In genomic region chr21:38824124-38824822, GRCh38 we compare ENCODE assay signal across 13 cellular contexts. TPM values are rescaled to one million over a fixed set of nuclear protein-coding genes. Genes with fewer than 3 reads are reported as not detected.
DNase-seq lines count a peak whose midpoint lies in the region; ATAC-seq and TF ChIP-seq lines count a peak whose summit lies in the region.
"Had no signal": no experiment of that assay in that cellular context is flagged by ENCODE, and none has a peak within 500 bp of the region (broad histone marks: within the 10 kb centered on the region; RNA-seq: fewer than 3 reads in every experiment).

No MANE protein-coding gene starts in this region.

- TF ChIP-seq CTCF in brain microvascular endothelial cell (IDR thresholded peaks at IDR 0.05; ENCODE audit: low read depth, low read length, missing control alignments) = no peak
- TF ChIP-seq CTCF in stomach (IDR thresholded peaks at IDR 0.05) = no peak

- no peak overlapping the region for H3K4me3 ChIP-seq in brain microvascular endothelial cell (ENCODE audit: low read depth, low read length)
- H3K4me3 ChIP-seq in right cardiac atrium (ENCODE audit: low read length) = no peak overlapping the region
- H3K4me3 ChIP-seq in stomach = no peak overlapping the region
- H3K4me3 ChIP-seq: SJCRH30 had no signal

- 61% methylated on average over 19 of the region's 19 CpGs for WGBS in right cardiac atrium
- 58 to 76% (median 67%) methylated on average over 19 of the region's 19 CpGs for WGBS in stomach, 5 donors

- no peak for ATAC-seq in right cardiac atrium
- ATAC-seq in activated CD4-positive, alpha-beta T cell treated with anti-CD3 and anti-CD28 coated beads for 36 hours = no peak
- no peak for ATAC-seq in HG03520 (IDR thresholded peaks at IDR 0.05; ENCODE audit: unreplicated experiment)
- ATAC-seq: activated CD8-positive, alpha-beta T cell treated with anti-CD3 and anti-CD28 coated beads for 36 hours; stimulated activated naive CD8-positive, alpha-beta T cell treated with anti-CD3 and anti-CD28 coated beads, Interleukin-15, Interleukin-2, amounts not matched to agents 100 U/mL and 50 U/mL, for 24 hours had no signal

- DNase-seq in ELR (ENCODE audit: low read depth) (peak; percentile 61), brain microvascular endothelial cell (no peak), right cardiac atrium (no peak), stomach (no peak), MV-4-11 (lab: John Stamatoyannopoulos, UW) (no peak), middle frontal gyrus (ENCODE audit: extremely low spot score, low spot score) (no peak)
- DNase-seq in activated CD4-positive, alpha-beta T cell treated with anti-CD3 and anti-CD28 coated beads for 36 hours = no peak
- DNase-seq: activated CD8-positive, alpha-beta T cell treated with anti-CD3 and anti-CD28 coated beads for 36 hours; activated naive CD8-positive, alpha-beta T cell treated with anti-CD3 and anti-CD28 coated beads, Interleukin-2, amount 10 ng/mL, durations not matched to agents 7 days and 5 days; SJCRH30; stimulated activated CD4-positive, alpha-beta T cell treated with anti-CD3 and anti-CD28 coated beads, Interleukin-12 subunit alpha, Interleukin-12 subunit beta, amount 100 ng/mL, for 4 hours; stimulated activated naive CD8-positive, alpha-beta T cell treated with anti-CD3 and anti-CD28 coated beads, Interleukin-15, Interleukin-2, amounts not matched to agents 100 U/mL and 50 U/mL, for 24 hours had no signal

- H3K36me3 Mint-ChIP-seq in activated CD4-positive, alpha-beta T cell treated with anti-CD3 and anti-CD28 coated beads for 36 hours (ENCODE audit: low read depth) = peaks cover 46% of the 10 kb centered on the region

- H3K4me3 Mint-ChIP-seq in activated CD4-positive, alpha-beta T cell treated with anti-CD3 and anti-CD28 coated beads for 36 hours = no peak overlapping the region
- H3K4me3 Mint-ChIP-seq: activated CD8-positive, alpha-beta T cell treated with anti-CD3 and anti-CD28 coated beads for 36 hours; activated naive CD8-positive, alpha-beta T cell treated with anti-CD3 and anti-CD28 coated beads, Interleukin-2, amount 10 ng/mL, durations not matched to agents 7 days and 5 days had no signal

- TF ChIP-seq EP300 in stomach (IDR thresholded peaks at IDR 0.05) = no peak

- peak overlapping the region; percentile 41 for H3K27ac ChIP-seq in brain microvascular endothelial cell
- peak overlapping the region; percentile 25 for H3K27ac ChIP-seq in right cardiac atrium (ENCODE audit: low read length)
- H3K27ac ChIP-seq in stomach = peak overlapping the region in 4 of 5 donors; percentile 64 to 82 (median 78)
- H3K27ac ChIP-seq: SJCRH30 had no signal

- CTCF ChIA-PET in activated CD4-positive, alpha-beta T cell treated with anti-CD3 and anti-CD28 coated beads for 36 hours (lab: Charles Lee) = no interaction called here

- H3K9me3 Mint-ChIP-seq in activated CD4-positive, alpha-beta T cell treated with anti-CD3 and anti-CD28 coated beads for 36 hours (ENCODE audit: low read depth) = peaks cover 7% of the 10 kb centered on the region
- H3K9me3 Mint-ChIP-seq: activated naive CD8-positive, alpha-beta T cell treated with anti-CD3 and anti-CD28 coated beads, Interleukin-2, amount 10 ng/mL, durations not matched to agents 7 days and 5 days had no signal

- TF ChIP-seq POLR2A in stomach (IDR thresholded peaks at IDR 0.05) = no peak

- peaks cover 3% of the 10 kb centered on the region for H3K4me1 ChIP-seq in right cardiac atrium (ENCODE audit: control insufficient read depth, insufficient read depth, low read length)
- peaks cover 36 to 43% (median 37%) of the 10 kb centered on the region in 4 donors for H3K4me1 ChIP-seq in stomach
- H3K4me1 ChIP-seq: SJCRH30 had no signal

- H3K36me3 ChIP-seq in brain microvascular endothelial cell (replicated peaks) = peaks cover 50% of the 10 kb centered on the region
- H3K36me3 ChIP-seq in stomach = peaks cover 39 to 57% (median 54%) of the 10 kb centered on the region in 4 donors

- intact Hi-C loops in right cardiac atrium (cut with DNase I) (no loop called here), stomach (cut with DNase I; ENCODE audit: low total_unique reads) (no loop called here)
- intact Hi-C loops in activated CD4-positive, alpha-beta T cell treated with anti-CD3 and anti-CD28 coated beads for 36 hours (cut with DNase I, micrococcal nuclease) = no loop called here

- in situ Hi-C loops in brain microvascular endothelial cell (cut with HindIII; ENCODE audit: low pct_ligation_motif_present, low sequenced_read_pairs) = no loop called here

- H3K4me1 Mint-ChIP-seq in activated CD4-positive, alpha-beta T cell treated with anti-CD3 and anti-CD28 coated beads for 36 hours = no peaks in the 10 kb centered on the region
- H3K4me1 Mint-ChIP-seq: activated naive CD8-positive, alpha-beta T cell treated with anti-CD3 and anti-CD28 coated beads, Interleukin-2, amount 10 ng/mL, durations not matched to agents 7 days and 5 days had no signal

- POLR2A ChIA-PET in activated CD4-positive, alpha-beta T cell treated with anti-CD3 and anti-CD28 coated beads for 36 hours (lab: Charles Lee) = no interaction called here

- no peaks in the 10 kb centered on the region for H3K9me3 ChIP-seq in right cardiac atrium (ENCODE audit: control insufficient read depth, low read length)
- peaks cover 0 to 10% (median 5%) of the 10 kb centered on the region in 4 donors for H3K9me3 ChIP-seq in stomach
- H3K9me3 ChIP-seq: SJCRH30 had no signal

- no peaks in the 10 kb centered on the region for H3K27me3 Mint-ChIP-seq in activated CD4-positive, alpha-beta T cell treated with anti-CD3 and anti-CD28 coated beads for 36 hours
- H3K27me3 Mint-ChIP-seq: activated CD8-positive, alpha-beta T cell treated with anti-CD3 and anti-CD28 coated beads for 36 hours had no signal

- no peak overlapping the region for H3K27ac Mint-ChIP-seq in activated CD4-positive, alpha-beta T cell treated with anti-CD3 and anti-CD28 coated beads for 36 hours
- H3K27ac Mint-ChIP-seq: activated CD8-positive, alpha-beta T cell treated with anti-CD3 and anti-CD28 coated beads for 36 hours; activated naive CD8-positive, alpha-beta T cell treated with anti-CD3 and anti-CD28 coated beads, Interleukin-2, amount 10 ng/mL, durations not matched to agents 7 days and 5 days had no signal

- H3K27me3 ChIP-seq in brain microvascular endothelial cell (replicated peaks) (no peaks in the 10 kb centered on the region), right cardiac atrium (ENCODE audit: control insufficient read depth, insufficient read depth) (no peaks in the 10 kb centered on the region), stomach (no peaks in the 10 kb centered on the region)
- H3K27me3 ChIP-seq: SJCRH30 had no signal

RNA-seq across cellular contexts. Expression of gene ETS2, which starts 18.5 kb away (rescaled TPM):
- total RNA-seq in right cardiac atrium (10 to 100 TPM; 40.4 to 76.3 (median 44.8) TPM), stomach (10 to 100 TPM; 33.8 to 80.0 (median 44.3) TPM)
- polyA plus RNA-seq in right cardiac atrium (29.7 TPM), stomach (10 to 100 TPM; 40.2 to 60.3 (median 57.0) TPM)
- 10 to 100 TPM; 44.7 to 61.9 TPM for total RNA-seq in activated CD4-positive, alpha-beta T cell treated with anti-CD3 and anti-CD28 coated beads for 36 hours

Comparison
In these comparisons a context has a peak if more than half of its experiments do, and no peak if none do; other contexts are left out.
1. H3K27ac ChIP-seq: peak in every context shown above with its lines; median percentile 78 in stomach; 41 in brain microvascular endothelial cell; 25 in right cardiac atrium.